ENCODE assay signal across 1 cellular context in genomic region chr20:38730989-38731737, GRCh38.
TF ChIP-seq lines count a peak whose summit lies in the region.

No MANE protein-coding gene starts in this region.

TF ChIP-seq in H1, 55 proteins besides CTCF, POLR2A, EP300 and RAD21:
- TF ChIP-seq TCF12 (IDR thresholded peaks at IDR 0.05; ENCODE audit: low read depth, low read length): 0 out of 2 replicates have a peak, but pooled peaks have one; percentile 22
- TF ChIP-seq PHF8 (conservative IDR thresholded peaks at IDR 0.05; ENCODE audit: low read depth, low read length): no peak
- no peak for TF ChIP-seq JUN (IDR thresholded peaks at IDR 0.05; ENCODE audit: low read depth, low read length)
- TF ChIP-seq CTBP2 (IDR thresholded peaks at IDR 0.05; ENCODE audit: borderline replicate concordance, insufficient read depth, insufficient read length, low read length): peak; percentile 76
- no peak for TF ChIP-seq POLR2AphosphoS5 (IDR thresholded peaks at IDR 0.05; ENCODE audit: low read depth, low read length)
- TF ChIP-seq TEAD4 (IDR thresholded peaks at IDR 0.05; ENCODE audit: low read depth, low read length): no peak; the same call in 1 of the 2 replicates
- peak; percentile 70; the same call in 1 of the 2 replicates for TF ChIP-seq YY1 (IDR thresholded peaks at IDR 0.05; ENCODE audit: low read depth, low read length)
- no peak for TF ChIP-seq TAF1 (IDR thresholded peaks at IDR 0.05; ENCODE audit: low read depth, low read length)
- TF ChIP-seq ATF2 (IDR thresholded peaks at IDR 0.05; ENCODE audit: low read length): peak; percentile 62; the same call in 1 of the 2 replicates
- no peak for TF ChIP-seq NRF1 (IDR thresholded peaks at IDR 0.05; ENCODE audit: low read depth, low read length)
- TF ChIP-seq SP2 (IDR thresholded peaks at IDR 0.05; ENCODE audit: low read length): no peak
- TF ChIP-seq BRCA1 (IDR thresholded peaks at IDR 0.05; ENCODE audit: low read depth, low read length): no peak
- no peak for TF ChIP-seq CHD1 (IDR thresholded peaks at IDR 0.05; ENCODE audit: low read depth, low read length)
- TF ChIP-seq ZNF274 (IDR thresholded peaks at IDR 0.05; ENCODE audit: borderline replicate concordance, extremely low read depth, low read length): no peak
- no peak for TF ChIP-seq RXRA (IDR thresholded peaks at IDR 0.05; ENCODE audit: insufficient read depth, low read depth, low read length)
- TF ChIP-seq KDM5A (IDR thresholded peaks at IDR 0.05; ENCODE audit: low read length): no peak
- TF ChIP-seq USF2 (IDR thresholded peaks at IDR 0.05; ENCODE audit: low read length): no peak; the same call in 1 of the 2 replicates
- TF ChIP-seq GABPA (IDR thresholded peaks at IDR 0.05; ENCODE audit: borderline replicate concordance, insufficient read depth, low read length): peak; percentile 62; the same call in 1 of the 2 replicates
- peak; percentile 99 for TF ChIP-seq SP1 (IDR thresholded peaks at IDR 0.05; ENCODE audit: low read depth, low read length)
- TF ChIP-seq BACH1 (IDR thresholded peaks at IDR 0.05; ENCODE audit: low read length): no peak
- TF ChIP-seq RBBP5 (IDR thresholded peaks at IDR 0.05; ENCODE audit: borderline replicate concordance, low read depth, low read length): 0 out of 2 replicates have a peak, but pooled peaks have one; percentile 25
- no peak for TF ChIP-seq SIRT6 (IDR thresholded peaks at IDR 0.05; ENCODE audit: low read length)
- TF ChIP-seq BCL11A (IDR thresholded peaks at IDR 0.05; ENCODE audit: low read depth in 2 of 2, low read length in 2 of 2): no peak
- TF ChIP-seq CREB1 (IDR thresholded peaks at IDR 0.05): peak; percentile 55
- peak; percentile 94 for TF ChIP-seq KDM4A (IDR thresholded peaks at IDR 0.05; ENCODE audit: low read depth, low read length, severe bottlenecking)
- no peak for TF ChIP-seq EZH2 (IDR thresholded peaks at IDR 0.05; ENCODE audit: low read depth, low read length, severe bottlenecking)
- TF ChIP-seq HDAC2 (IDR thresholded peaks at IDR 0.05; ENCODE audit: borderline replicate concordance in 1 of 2, low read depth in 2 of 2, low read length in 2 of 2): peak in 1 of 2 experiments; percentile 84; a peak in 2 of 4 replicates
- no peak for TF ChIP-seq SIX5 (IDR thresholded peaks at IDR 0.05; ENCODE audit: low read depth, low read length)
- no peak for TF ChIP-seq TAF7 (optimal IDR thresholded peaks at IDR 0.05; ENCODE audit: borderline replicate concordance, low read depth, low read length)
- no peak for TF ChIP-seq CEBPB (IDR thresholded peaks at IDR 0.05; ENCODE audit: low read depth, low read length)
- no peak for TF ChIP-seq SP4 (IDR thresholded peaks at IDR 0.05; ENCODE audit: low read length)
- TF ChIP-seq TBP (IDR thresholded peaks at IDR 0.05; ENCODE audit: low read depth, low read length): no peak
- no peak for TF ChIP-seq SAP30 (IDR thresholded peaks at IDR 0.05; ENCODE audit: insufficient read depth, insufficient replicate concordance, low read length)
- no peak for TF ChIP-seq JUND (IDR thresholded peaks at IDR 0.05; ENCODE audit: low read length)
- TF ChIP-seq RNF2 (IDR thresholded peaks at IDR 0.05; ENCODE audit: borderline replicate concordance, low read depth, low read length, missing control alignments, poor library complexity, severe bottlenecking): no peak
- no peak for TF ChIP-seq KDM1A (IDR thresholded peaks at IDR 0.05; ENCODE audit: borderline replicate concordance, low read length)
- TF ChIP-seq CHD7 (IDR thresholded peaks at IDR 0.05; ENCODE audit: insufficient replicate concordance, low read length): no peak
- TF ChIP-seq ASH2L (IDR thresholded peaks at IDR 0.05; ENCODE audit: low read length): peak; percentile 70
- no peak for TF ChIP-seq SRF (IDR thresholded peaks at IDR 0.05; ENCODE audit: low read depth, low read length)
- TF ChIP-seq NANOG (IDR thresholded peaks at IDR 0.05; ENCODE audit: insufficient read depth, low read depth, low read length, poor library complexity, severe bottlenecking): no peak
- 0 out of 2 replicates have a peak, but pooled peaks have one; percentile 13 for TF ChIP-seq ATF3 (IDR thresholded peaks at IDR 0.05; ENCODE audit: insufficient read depth, low read depth, low read length)
- TF ChIP-seq POU5F1 (IDR thresholded peaks at IDR 0.05; ENCODE audit: low read depth, low read length): 0 out of 2 replicates have a peak, but pooled peaks have one; percentile 16
- TF ChIP-seq FOSL1 (IDR thresholded peaks at IDR 0.05; ENCODE audit: insufficient read depth, low read depth, low read length): no peak
- peak; percentile 69 for TF ChIP-seq E2F6 (IDR thresholded peaks at IDR 0.05)
- TF ChIP-seq CBX5 (IDR thresholded peaks at IDR 0.05; ENCODE audit: low read depth, low read length): no peak
- no peak for TF ChIP-seq MAFK (IDR thresholded peaks at IDR 0.05; ENCODE audit: low read depth, low read length)
- TF ChIP-seq HDAC6 (IDR thresholded peaks at IDR 0.05; ENCODE audit: low read depth, low read length): no peak
- TF ChIP-seq RFX5 (IDR thresholded peaks at IDR 0.05; ENCODE audit: borderline replicate concordance, low read depth, low read length): peak; percentile 52
- peak; percentile 85 for TF ChIP-seq EGR1 (IDR thresholded peaks at IDR 0.05; ENCODE audit: borderline replicate concordance, low read depth, low read length)
- no peak for TF ChIP-seq SUZ12 (IDR thresholded peaks at IDR 0.05; ENCODE audit: low read length)
- TF ChIP-seq CHD2 (IDR thresholded peaks at IDR 0.05; ENCODE audit: low read length): 0 out of 2 replicates have a peak, but pooled peaks have one; percentile 21
- no peak for TF ChIP-seq CBX8 (IDR thresholded peaks at IDR 0.05; ENCODE audit: borderline replicate concordance, low read depth, low read length)
- peak in 1 of 2 experiments; percentile 17; a peak in 1 of 4 replicates for TF ChIP-seq SIN3A (conservative IDR thresholded peaks at IDR 0.05 in 1 of 2, IDR thresholded peaks at IDR 0.05 in 1 of 2; ENCODE audit: low read depth in 1 of 2, low read length in 2 of 2)
- TF ChIP-seq MAX (IDR thresholded peaks at IDR 0.05): peak; percentile 96
- no peak for TF ChIP-seq GTF2F1 (IDR thresholded peaks at IDR 0.05; ENCODE audit: borderline replicate concordance, low read depth, low read length)
